16 cellular contexts compared by ENCODE assay signal in genomic region chr9:89407070-89407469, GRCh38.
DNase-seq lines count a peak whose midpoint lies in the region; ATAC-seq and TF ChIP-seq lines count a peak whose summit lies in the region.
"Had no signal": no experiment of that assay in that cellular context is flagged by ENCODE, and none has a peak within 500 bp of the region (broad histone marks: within the 10 kb centered on the region; RNA-seq: fewer than 3 reads in every experiment).

No MANE protein-coding gene starts in this region.

- DNase-seq in activated naive CD4-positive, alpha-beta T cell treated with anti-CD3 and anti-CD28 coated beads for 36 hours = no peak
- no peak for DNase-seq in activated naive CD4-positive, alpha-beta T cell treated with anti-CD3 and anti-CD28 coated beads, Interleukin-2, amount 50 U/mL, for 16 hours
- DNase-seq in T-helper 17 cell = no peak
- DNase-seq in dorsolateral prefrontal cortex = no peak
- no peak for DNase-seq in stimulated activated naive CD8-positive, alpha-beta T cell treated with anti-CD3 and anti-CD28 coated beads, Interleukin-15, amount 100 ng/mL, for 72 hours
- DNase-seq in GM13977 (ENCODE audit: low spot score) = no peak
- no peak for DNase-seq in mucosa of gallbladder (ENCODE audit: low spot score)
- DNase-seq in AML-193 (lab: John Stamatoyannopoulos, UW) = no peak
- DNase-seq: esophagus squamous epithelium, HFFc6, mesenchymal stem cell, NCI-H1048, upper lobe of right lung had no signal

- TF ChIP-seq CTCF in dorsolateral prefrontal cortex (IDR thresholded peaks at IDR 0.05 in 54 of 56, conservative IDR thresholded peaks at IDR 0.05 in 2 of 56; ENCODE audit: low read depth in 1 of 56, partially characterized antibody in 56 of 56) (no peak), GM13977 (IDR thresholded peaks at IDR 0.05; ENCODE audit: extremely low read depth, insufficient read depth, missing control alignments) (no peak)

- in situ Hi-C loops in GM13977 (cut with MboI; ENCODE audit: low pct_unique_long_range_greater_than_20kb, low sequenced_read_pairs, unreplicated experiment) = no loop called here

- peaks cover 62% of the 10 kb centered on the region for H3K4me1 Mint-ChIP-seq in activated naive CD4-positive, alpha-beta T cell treated with anti-CD3 and anti-CD28 coated beads for 36 hours (ENCODE audit: low read depth)
- H3K4me1 Mint-ChIP-seq in T-helper 17 cell = peaks cover 58% of the 10 kb centered on the region
- peaks cover 87% of the 10 kb centered on the region for H3K4me1 Mint-ChIP-seq in stimulated activated naive CD8-positive, alpha-beta T cell treated with anti-CD3 and anti-CD28 coated beads, Interleukin-15, amount 100 ng/mL, for 72 hours

- peak overlapping the region in 35 of 59 donors; percentile 9 to 83 (median 66) for H3K27ac ChIP-seq in dorsolateral prefrontal cortex
- H3K27ac ChIP-seq: parathyroid adenoma, SK-N-MC, upper lobe of right lung had no signal

- H3K27me3 Mint-ChIP-seq in activated naive CD4-positive, alpha-beta T cell treated with anti-CD3 and anti-CD28 coated beads for 36 hours (ENCODE audit: low read depth) = no peaks in the 10 kb centered on the region
- no peaks in the 10 kb centered on the region for H3K27me3 Mint-ChIP-seq in T-helper 17 cell
- H3K27me3 Mint-ChIP-seq in stimulated activated naive CD8-positive, alpha-beta T cell treated with anti-CD3 and anti-CD28 coated beads, Interleukin-15, amount 100 ng/mL, for 72 hours = no peaks in the 10 kb centered on the region

- CTCF ChIA-PET in activated naive CD4-positive, alpha-beta T cell treated with anti-CD3 and anti-CD28 coated beads for 36 hours (lab: Charles Lee) = interaction anchor here (0.7 to 6.9 kb wide), 5 partner anchors 10 to 142 kb away, joined by 3 to 84 read pairs (median 3); no protein-coding TSS in a partner anchor

- intact Hi-C loops in activated naive CD4-positive, alpha-beta T cell treated with anti-CD3 and anti-CD28 coated beads for 36 hours (cut with micrococcal nuclease) = no loop called here
- intact Hi-C loops in dorsolateral prefrontal cortex (cut with DNase I) = no loop called here

- H3K27ac Mint-ChIP-seq in activated naive CD4-positive, alpha-beta T cell treated with anti-CD3 and anti-CD28 coated beads for 36 hours = peak overlapping the region; percentile 65
- H3K27ac Mint-ChIP-seq in T-helper 17 cell = peak overlapping the region; percentile 92
- peak overlapping the region; percentile 76 to 81 for H3K27ac Mint-ChIP-seq in stimulated activated naive CD8-positive, alpha-beta T cell treated with anti-CD3 and anti-CD28 coated beads, Interleukin-15, amount 100 ng/mL, for 72 hours
- H3K27ac Mint-ChIP-seq: HFFc6 had no signal

- ATAC-seq in T-helper 17 cell = no peak
- no peak for ATAC-seq in stimulated activated naive CD8-positive, alpha-beta T cell treated with anti-CD3 and anti-CD28 coated beads, Interleukin-15, amount 100 ng/mL, for 72 hours
- ATAC-seq: activated CD4-positive, CD25-positive, alpha-beta regulatory T cell treated with anti-CD3 and anti-CD28 coated beads, Interleukin-2, amount 50 U/mL, for 24 hours had no signal

- H3K36me3 Mint-ChIP-seq in activated naive CD4-positive, alpha-beta T cell treated with anti-CD3 and anti-CD28 coated beads for 36 hours (ENCODE audit: low read depth) = peaks cover 56% of the 10 kb centered on the region
- H3K36me3 Mint-ChIP-seq in T-helper 17 cell (ENCODE audit: low read depth) = peaks cover 5% of the 10 kb centered on the region

- H3K9me3 ChIP-seq in T-helper 17 cell (ENCODE audit: control insufficient read depth, low read length, poor library complexity, severe bottlenecking) = no peaks in the 10 kb centered on the region
- H3K9me3 ChIP-seq: esophagus squamous epithelium, upper lobe of right lung had no signal

- no peak overlapping the region for H3K4me3 ChIP-seq in dorsolateral prefrontal cortex
- H3K4me3 ChIP-seq: esophagus squamous epithelium, SK-N-MC, upper lobe of right lung had no signal

- peaks cover 14% of the 10 kb centered on the region for H3K9me3 Mint-ChIP-seq in activated naive CD4-positive, alpha-beta T cell treated with anti-CD3 and anti-CD28 coated beads for 36 hours
- peaks cover 12 to 14% of the 10 kb centered on the region in 2 donors for H3K9me3 Mint-ChIP-seq in stimulated activated naive CD8-positive, alpha-beta T cell treated with anti-CD3 and anti-CD28 coated beads, Interleukin-15, amount 100 ng/mL, for 72 hours

- H3K27me3 ChIP-seq in dorsolateral prefrontal cortex = no peaks in the 10 kb centered on the region
- H3K27me3 ChIP-seq: esophagus squamous epithelium, upper lobe of right lung had no signal

- H3K4me3 Mint-ChIP-seq in activated naive CD4-positive, alpha-beta T cell treated with anti-CD3 and anti-CD28 coated beads for 36 hours = no peak overlapping the region
- peak overlapping the region; percentile 70 for H3K4me3 Mint-ChIP-seq in T-helper 17 cell
- H3K4me3 Mint-ChIP-seq in stimulated activated naive CD8-positive, alpha-beta T cell treated with anti-CD3 and anti-CD28 coated beads, Interleukin-15, amount 100 ng/mL, for 72 hours = peak overlapping the region in 1 of 2 donors; percentile 16
- H3K4me3 Mint-ChIP-seq: HFFc6 had no signal
